Comparison of ENCODE assay signal across 1 cellular context in genomic region chr11:126185200-126186030, GRCh38.
TF ChIP-seq lines count a peak whose summit lies in the region.

No MANE protein-coding gene starts in this region.

TF ChIP-seq in HepG2, 621 proteins besides CTCF, POLR2A, EP300 and RAD21 (continued from another document and continues in another):
- TF ChIP-seq ETS1 (CRISPR knock-in tag; IDR thresholded peaks at IDR 0.05) = no peak
- no peak for TF ChIP-seq FOSL2 (CRISPR knock-in tag; IDR thresholded peaks at IDR 0.05)
- TF ChIP-seq CEBPG (CRISPR knock-in tag; IDR thresholded peaks at IDR 0.05) = no peak
- TF ChIP-seq RAD51 (IDR thresholded peaks at IDR 0.05; ENCODE audit: borderline replicate concordance) = no peak
- no peak for TF ChIP-seq TFDP2 (CRISPR knock-in tag; IDR thresholded peaks at IDR 0.05)
- TF ChIP-seq PRDM15 (CRISPR knock-in tag; IDR thresholded peaks at IDR 0.05) = no peak
- no peak for TF ChIP-seq USF2 (IDR thresholded peaks at IDR 0.05; ENCODE audit: low read depth, low read length)
- no peak for TF ChIP-seq USF2 (CRISPR knock-in tag; IDR thresholded peaks at IDR 0.05; ENCODE audit: borderline replicate concordance)
- no peak for TF ChIP-seq KLF12 (CRISPR knock-in tag; IDR thresholded peaks at IDR 0.05; ENCODE audit: borderline replicate concordance)
- TF ChIP-seq TGIF2 (CRISPR knock-in tag; IDR thresholded peaks at IDR 0.05) = peak; percentile 46; the same call in 1 of the 2 replicates
- TF ChIP-seq JARID2 (CRISPR knock-in tag; IDR thresholded peaks at IDR 0.05; ENCODE audit: insufficient replicate concordance) = no peak
- no peak for TF ChIP-seq ZBTB39 (CRISPR knock-in tag; IDR thresholded peaks at IDR 0.05)
- TF ChIP-seq ZNF552 (CRISPR knock-in tag; IDR thresholded peaks at IDR 0.05; ENCODE audit: borderline replicate concordance) = no peak
- TF ChIP-seq MIER3 (CRISPR knock-in tag; IDR thresholded peaks at IDR 0.05; ENCODE audit: borderline replicate concordance) = no peak
- no peak for TF ChIP-seq TFE3 (CRISPR knock-in tag; IDR thresholded peaks at IDR 0.05)
- TF ChIP-seq KLF11 (CRISPR knock-in tag; IDR thresholded peaks at IDR 0.05) = no peak
- TF ChIP-seq ZNF382 (CRISPR knock-in tag; IDR thresholded peaks at IDR 0.05; ENCODE audit: borderline replicate concordance) = no peak
- TF ChIP-seq ZNF432 (CRISPR knock-in tag; IDR thresholded peaks at IDR 0.05; ENCODE audit: borderline replicate concordance) = no peak
- no peak for TF ChIP-seq CCDC6 (CRISPR knock-in tag; IDR thresholded peaks at IDR 0.05)
- TF ChIP-seq TOE1 (CRISPR knock-in tag; IDR thresholded peaks at IDR 0.05) = no peak
- no peak for TF ChIP-seq MLLT10 (CRISPR knock-in tag; IDR thresholded peaks at IDR 0.05)
- no peak for TF ChIP-seq ZSCAN12 (CRISPR knock-in tag; IDR thresholded peaks at IDR 0.05)
- TF ChIP-seq HDAC2 (CRISPR knock-in tag; IDR thresholded peaks at IDR 0.05) = peak; percentile 62; the same call in 1 of the 2 replicates
- TF ChIP-seq ELK4 (CRISPR knock-in tag; IDR thresholded peaks at IDR 0.05; ENCODE audit: borderline replicate concordance) = no peak
- TF ChIP-seq PRMT3 (CRISPR knock-in tag; IDR thresholded peaks at IDR 0.05; ENCODE audit: borderline replicate concordance, low read depth) = peak; percentile 55; the same call in 1 of the 2 replicates
- no peak for TF ChIP-seq ZNF761 (CRISPR knock-in tag; conservative IDR thresholded peaks at IDR 0.05)
- no peak for TF ChIP-seq MAZ (IDR thresholded peaks at IDR 0.05; ENCODE audit: borderline replicate concordance, low read depth, low read length)
- TF ChIP-seq MAZ (CRISPR knock-in tag; IDR thresholded peaks at IDR 0.05; ENCODE audit: low read depth) = no peak
- no peak for TF ChIP-seq RFX1 (IDR thresholded peaks at IDR 0.05)
- TF ChIP-seq FOXO1 (CRISPR knock-in tag; IDR thresholded peaks at IDR 0.05) = no peak
- no peak for TF ChIP-seq ZNF354B (CRISPR knock-in tag; IDR thresholded peaks at IDR 0.05)
- no peak for TF ChIP-seq ZNF275 (CRISPR knock-in tag; IDR thresholded peaks at IDR 0.05; ENCODE audit: borderline replicate concordance)
- TF ChIP-seq ZNF20 (CRISPR knock-in tag; IDR thresholded peaks at IDR 0.05) = no peak
- TF ChIP-seq IRF1 (CRISPR knock-in tag; IDR thresholded peaks at IDR 0.05; ENCODE audit: low read depth) = no peak
- TF ChIP-seq MXD3 (CRISPR knock-in tag; IDR thresholded peaks at IDR 0.05) = no peak
- no peak for TF ChIP-seq DPF2 (CRISPR knock-in tag; IDR thresholded peaks at IDR 0.05; ENCODE audit: borderline replicate concordance, low read depth)
- no peak for TF ChIP-seq KDM1A (CRISPR knock-in tag; IDR thresholded peaks at IDR 0.05)
- TF ChIP-seq ZBTB20 (CRISPR knock-in tag; IDR thresholded peaks at IDR 0.05; ENCODE audit: borderline replicate concordance, low read depth) = peak; percentile 52; the same call in 1 of the 2 replicates
- no peak for TF ChIP-seq ZNF44 (CRISPR knock-in tag; IDR thresholded peaks at IDR 0.05)
- no peak for TF ChIP-seq TRIM22 (IDR thresholded peaks at IDR 0.05)
- 0 out of 2 replicates have a peak, but pooled peaks have one; percentile 1 for TF ChIP-seq ETV5 (CRISPR knock-in tag; IDR thresholded peaks at IDR 0.05; ENCODE audit: borderline replicate concordance)
- TF ChIP-seq ZFP37 (CRISPR knock-in tag; IDR thresholded peaks at IDR 0.05; ENCODE audit: borderline replicate concordance) = no peak
- no peak for TF ChIP-seq KLF13 (CRISPR knock-in tag; IDR thresholded peaks at IDR 0.05)
- peak; percentile 14; the same call in 1 of the 2 replicates for TF ChIP-seq RARA (CRISPR knock-in tag; IDR thresholded peaks at IDR 0.05)
- TF ChIP-seq MED8 (CRISPR knock-in tag; IDR thresholded peaks at IDR 0.05; ENCODE audit: insufficient replicate concordance) = no peak
